In genomic region chr6:22828179-22829062, GRCh38 we compare ENCODE assay signal across 1 cellular context.
A peak's percentile ranks its signal among the peaks of the same experiment; 100 is the strongest.
TF ChIP-seq lines count a peak whose summit lies in the region.

No MANE protein-coding gene starts in this region.

TF ChIP-seq in HEK293, 187 proteins besides CTCF, POLR2A, EP300 and RAD21 (continued from another document):
- peak; percentile 16; the same call in 1 of the 2 replicates for TF ChIP-seq SP3 (tag by site-specific recombination; IDR thresholded peaks at IDR 0.05)
- no peak for TF ChIP-seq ZNF174 (tag by site-specific recombination; IDR thresholded peaks at IDR 0.05)
- TF ChIP-seq HOXC10 (CRISPR knock-in tag; IDR thresholded peaks at IDR 0.05): no peak
- no peak for TF ChIP-seq ZBTB20 (tag by site-specific recombination; IDR thresholded peaks at IDR 0.05)
- 0 out of 2 replicates have a peak, but pooled peaks have one; percentile 40 for TF ChIP-seq PRDM10 (tag by site-specific recombination; IDR thresholded peaks at IDR 0.05)
- TF ChIP-seq ZBTB17 (tag by site-specific recombination; IDR thresholded peaks at IDR 0.05): peak; percentile 26; the same call in 1 of the 2 replicates
- TF ChIP-seq OSR2 (tag by site-specific recombination; IDR thresholded peaks at IDR 0.05): peak; percentile 35; the same call in 1 of the 2 replicates
- no peak for TF ChIP-seq ZNF248 (tag by site-specific recombination; IDR thresholded peaks at IDR 0.05)
- no peak for TF ChIP-seq ZNF280D (tag by site-specific recombination; IDR thresholded peaks at IDR 0.05)
- TF ChIP-seq ZFP69B (tag by site-specific recombination; IDR thresholded peaks at IDR 0.05): peak; percentile 80
- 0 out of 2 replicates have a peak, but pooled peaks have one; percentile 38 for TF ChIP-seq PATZ1 (tag by site-specific recombination; IDR thresholded peaks at IDR 0.05)
- peak; percentile 73; the same call in 1 of the 2 replicates for TF ChIP-seq ZNF362 (tag by site-specific recombination; IDR thresholded peaks at IDR 0.05)
- peak; percentile 49; the same call in 1 of the 2 replicates for TF ChIP-seq ZNF629 (tag by site-specific recombination; IDR thresholded peaks at IDR 0.05)
- TF ChIP-seq ZNF596 (tag by site-specific recombination; IDR thresholded peaks at IDR 0.05): no peak
- TF ChIP-seq ZNF404 (tag by site-specific recombination; IDR thresholded peaks at IDR 0.05): no peak
- TF ChIP-seq ZNF10 (tag by site-specific recombination; IDR thresholded peaks at IDR 0.05): peak; percentile 74
- no peak for TF ChIP-seq OVOL3 (tag by site-specific recombination; IDR thresholded peaks at IDR 0.05)
- TF ChIP-seq ZNF518A (tag by site-specific recombination; conservative IDR thresholded peaks at IDR 0.05; ENCODE audit: low read depth): 0 out of 2 replicates have a peak, but pooled peaks have one; percentile 31
- TF ChIP-seq ZNF366 (tag by site-specific recombination; conservative IDR thresholded peaks at IDR 0.05): peak; percentile 65
- no peak for TF ChIP-seq SP2 (tag by site-specific recombination; IDR thresholded peaks at IDR 0.05)
- TF ChIP-seq HIC1 (tag by site-specific recombination; IDR thresholded peaks at IDR 0.05): peak; percentile 50; the same call in 1 of the 2 replicates
